Comparison of ENCODE assay signal across 17 cellular contexts in the genomic region with DNA sequence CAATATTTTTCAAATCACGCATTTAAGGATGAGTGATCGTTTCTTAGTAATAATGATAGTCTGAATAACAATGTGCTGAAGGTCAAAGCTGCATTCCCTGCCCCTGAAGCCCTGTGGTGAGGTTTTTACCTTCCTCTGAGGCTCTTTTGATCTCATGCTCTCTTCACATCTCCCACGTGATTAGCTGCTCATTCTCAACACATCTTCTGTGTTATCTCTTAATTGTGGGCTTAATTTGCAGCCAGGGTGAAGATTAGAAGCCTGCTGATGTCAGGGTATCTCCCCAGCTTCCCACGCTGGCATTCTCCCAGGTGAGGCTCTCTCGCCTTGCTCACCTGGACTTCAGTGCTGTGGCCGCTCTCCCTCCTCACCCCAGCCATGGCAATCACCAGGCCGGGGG.
DNase-seq lines count a peak whose midpoint lies in the region; ATAC-seq and TF ChIP-seq lines count a peak whose summit lies in the region.
"Had no signal": no experiment of that assay in that cellular context is flagged by ENCODE, and none has a peak within 500 bp of the region (broad histone marks: within the 10 kb centered on the region; RNA-seq: fewer than 3 reads in every experiment).

No MANE protein-coding gene starts in this region.

- H3K4me2 ChIP-seq in mesendoderm (ENCODE audit: low read length), result no peak overlapping the region

- no peaks in the 10 kb centered on the region for H3K79me2 ChIP-seq in mesendoderm (ENCODE audit: control insufficient read depth, insufficient read depth, low read length)

- no peaks in the 10 kb centered on the region for H3K36me3 ChIP-seq in mesendoderm (ENCODE audit: control insufficient read depth, insufficient read depth, low read length)

- H3K9ac ChIP-seq in mesendoderm (ENCODE audit: low read length), result no peak overlapping the region

- H3K4me3 ChIP-seq in mesendoderm (ENCODE audit: low read length) (no peak overlapping the region), dorsolateral prefrontal cortex (no peak overlapping the region), right cardiac atrium (ENCODE audit: low read length) (no peak overlapping the region)

- H3K4ac ChIP-seq in mesendoderm (ENCODE audit: low read depth, low read length), result no peak overlapping the region

- TF ChIP-seq CTCF in dorsolateral prefrontal cortex (IDR thresholded peaks at IDR 0.05 in 54 of 56, conservative IDR thresholded peaks at IDR 0.05 in 2 of 56; ENCODE audit: low read depth in 1 of 56, partially characterized antibody in 56 of 56), result no peak

- no peaks in the 10 kb centered on the region for H3K79me1 ChIP-seq in mesendoderm (ENCODE audit: low read length)

- no peak overlapping the region for H3K23ac ChIP-seq in mesendoderm (ENCODE audit: low read length)

- H2AK5ac ChIP-seq in mesendoderm (ENCODE audit: low read length), result no peak overlapping the region

- H2BK5ac ChIP-seq in mesendoderm (ENCODE audit: low read length), result no peak overlapping the region

- H3K56ac ChIP-seq in mesendoderm (ENCODE audit: low read length), result no peak overlapping the region

- no peak overlapping the region for H4K5ac ChIP-seq in mesendoderm (ENCODE audit: low read length)

- H3K27me3 ChIP-seq in mesendoderm (ENCODE audit: insufficient read depth, low read length, poor library complexity) (no peaks in the 10 kb centered on the region), dorsolateral prefrontal cortex (peaks cover 0 to 9% (median 0%) of the 10 kb centered on the region in 45 donors), right cardiac atrium (ENCODE audit: control insufficient read depth, insufficient read depth) (no peaks in the 10 kb centered on the region)

- no peak overlapping the region for H4K8ac ChIP-seq in mesendoderm (ENCODE audit: low read depth, low read length)

- intact Hi-C loops in dorsolateral prefrontal cortex (cut with DNase I) (no loop called here), right cardiac atrium (cut with DNase I) (no loop called here)

- H2BK120ac ChIP-seq in mesendoderm (ENCODE audit: low read depth, low read length), result no peak overlapping the region

- no CpG with 5 or more reads among the region's 7 CpGs for WGBS in mesendoderm (ENCODE audit: extremely low coverage, insufficient coverage, low lambda C conversion rate)
- 64% methylated on average over 7 of the region's 7 CpGs for WGBS in right cardiac atrium

- H3K27ac ChIP-seq in mesendoderm (ENCODE audit: low read depth, low read length) (no peak overlapping the region), dorsolateral prefrontal cortex (no peak overlapping the region), right cardiac atrium (ENCODE audit: low read length) (no peak overlapping the region)

- H3K4me1 ChIP-seq in mesendoderm (ENCODE audit: control insufficient read depth, low read depth, low read length) (peaks cover 4% of the 10 kb centered on the region), right cardiac atrium (ENCODE audit: control insufficient read depth, insufficient read depth, low read length) (no peaks in the 10 kb centered on the region)

- H3K9me3 ChIP-seq in right cardiac atrium (ENCODE audit: control insufficient read depth, low read length), result no peaks in the 10 kb centered on the region

- ATAC-seq in activated CD4-positive, CD25-positive, alpha-beta regulatory T cell treated with anti-CD3 and anti-CD28 coated beads, Interleukin-2, amount 50 U/mL, for 24 hours, result peak; percentile 43 to 49
- ATAC-seq in GM19467 (IDR thresholded peaks at IDR 0.05; ENCODE audit: unreplicated experiment) (no peak), right cardiac atrium (no peak)
- ATAC-seq: HepG2 had no signal

- no peak overlapping the region for H2BK15ac ChIP-seq in mesendoderm (replicated peaks; ENCODE audit: low read depth)

- DNase-seq in activated CD4-positive, CD25-positive, alpha-beta regulatory T cell (lab: John Stamatoyannopoulos, UW), result no peak
- peak; percentile 10 for DNase-seq in stimulated activated CD4-positive, alpha-beta T cell treated with anti-CD3 and anti-CD28 coated beads, Interleukin-1b, Interleukin-23, amount 100 ng/mL, for 48 hours
- DNase-seq in stimulated activated CD4-positive, alpha-beta T cell treated with anti-CD3 and anti-CD28 coated beads, Interleukin-4, amount 100 ng/mL, for 24 hours, result no peak
- DNase-seq in mesendoderm (peak; percentile 72), dorsolateral prefrontal cortex (no peak), right cardiac atrium (no peak)
- DNase-seq: Calu3; CD4-positive, alpha-beta memory T cell; KG1; NCI-H1105 treated with DMSO at 0.1 percent for 48 hours; NCI-H1694; NCI-H2081 treated with DMSO at 0.1 percent for 48 hours; NCI-H748 treated with DMSO at 0.1 percent for 48 hours; SHP77 had no signal

- H3K18ac ChIP-seq in mesendoderm (ENCODE audit: low read length), result no peak overlapping the region

Comparison
In these comparisons a context has a peak if more than half of its experiments do, and no peak if none do; other contexts are left out.
1. DNase-seq: peak in stimulated activated CD4-positive, alpha-beta T cell treated with anti-CD3 and anti-CD28 coated beads, Interleukin-1b, Interleukin-23, amount 100 ng/mL, for 48 hours (single experiment) and mesendoderm (single experiment); none in activated CD4-positive, CD25-positive, alpha-beta regulatory T cell (0 of 4), stimulated activated CD4-positive, alpha-beta T cell treated with anti-CD3 and anti-CD28 coated beads, Interleukin-4, amount 100 ng/mL, for 24 hours (single experiment), dorsolateral prefrontal cortex (0 of 10) and right cardiac atrium (0 of 3).
2. ATAC-seq: peak in activated CD4-positive, CD25-positive, alpha-beta regulatory T cell treated with anti-CD3 and anti-CD28 coated beads, Interleukin-2, amount 50 U/mL, for 24 hours (2 of 2); none in GM19467 (single experiment) and right cardiac atrium (0 of 2).